13 cellular contexts compared by ENCODE assay signal in genomic region chr2:18949871-18950597, GRCh38.
DNase-seq lines count a peak whose midpoint lies in the region; ATAC-seq and TF ChIP-seq lines count a peak whose summit lies in the region.
"Had no signal": no experiment of that assay in that cellular context is flagged by ENCODE, and none has a peak within 500 bp of the region (broad histone marks: within the 10 kb centered on the region; RNA-seq: fewer than 3 reads in every experiment).

No MANE protein-coding gene starts in this region.

- peaks cover 10% of the 10 kb centered on the region for H3K9me3 Mint-ChIP-seq in nephron progenitor cell
- peaks cover 4% of the 10 kb centered on the region for H3K9me3 Mint-ChIP-seq in stimulated activated memory B cell treated with anti-CD40 and anti-IgM and Interleukin-4, amounts not matched to agents 10 μg/mL and 1 μg/mL and 100 μg/mL, for 72 hours

- peaks cover 27% of the 10 kb centered on the region for H3K4me1 Mint-ChIP-seq in nephron progenitor cell
- H3K4me1 Mint-ChIP-seq in stimulated activated memory B cell treated with anti-CD40 and anti-IgM and Interleukin-4, amounts not matched to agents 10 μg/mL and 1 μg/mL and 100 μg/mL, for 72 hours, result no peaks in the 10 kb centered on the region

- DNase-seq in AG09319 (ENCODE audit: extremely low read depth, low read depth), result peak; percentile 34
- peak; percentile 40 for DNase-seq in HT1080 (ENCODE audit: low read depth)
- DNase-seq in cardiac fibroblast (ENCODE audit: low read depth in 2 of 2), result peak; percentile 75 to 89
- no peak for DNase-seq in nephron progenitor cell
- DNase-seq: activated CD4-positive, alpha-beta T cell treated with anti-CD3 and anti-CD28 coated beads for 48 hours; activated gamma-delta T cell; NCI-H524; pancreas had no signal

- H3K4me3 Mint-ChIP-seq in nephron progenitor cell, result peak overlapping the region; percentile 3
- H3K4me3 Mint-ChIP-seq in stimulated activated memory B cell treated with anti-CD40 and anti-IgM and Interleukin-4, amounts not matched to agents 10 μg/mL and 1 μg/mL and 100 μg/mL, for 72 hours, result no peak overlapping the region

- no peaks in the 10 kb centered on the region for H3K27me3 Mint-ChIP-seq in nephron progenitor cell (ENCODE audit: low read depth, poor library complexity)
- no peaks in the 10 kb centered on the region for H3K27me3 Mint-ChIP-seq in stimulated activated memory B cell treated with anti-CD40 and anti-IgM and Interleukin-4, amounts not matched to agents 10 μg/mL and 1 μg/mL and 100 μg/mL, for 72 hours

- H3K36me3 Mint-ChIP-seq in nephron progenitor cell (ENCODE audit: low read depth), result peaks cover 3% of the 10 kb centered on the region
- peaks cover 5% of the 10 kb centered on the region for H3K36me3 Mint-ChIP-seq in stimulated activated memory B cell treated with anti-CD40 and anti-IgM and Interleukin-4, amounts not matched to agents 10 μg/mL and 1 μg/mL and 100 μg/mL, for 72 hours

- ATAC-seq in GM19452 (IDR thresholded peaks at IDR 0.05; ENCODE audit: unreplicated experiment) (no peak), HG03460 (IDR thresholded peaks at IDR 0.05; ENCODE audit: unreplicated experiment) (no peak), HG03025 (IDR thresholded peaks at IDR 0.05; ENCODE audit: low FRiP score, unreplicated experiment) (no peak)
- ATAC-seq in stimulated activated memory B cell treated with anti-CD40 and anti-IgM and Interleukin-4, amounts not matched to agents 10 μg/mL and 1 μg/mL and 100 μg/mL, for 72 hours, result no peak
- ATAC-seq: esophagus mucosa, pancreas had no signal

- no peak overlapping the region for H3K4me3 ChIP-seq in cardiac fibroblast (replicated peaks in 1 of 2; ENCODE audit: low read depth in 2 of 2, low read length in 2 of 2)
- H3K4me3 ChIP-seq: pancreas had no signal

- peak overlapping the region; percentile 86 for H3K27ac Mint-ChIP-seq in nephron progenitor cell
- H3K27ac Mint-ChIP-seq in stimulated activated memory B cell treated with anti-CD40 and anti-IgM and Interleukin-4, amounts not matched to agents 10 μg/mL and 1 μg/mL and 100 μg/mL, for 72 hours, result no peak overlapping the region

- TF ChIP-seq CTCF in AG09319 (IDR thresholded peaks at IDR 0.05; ENCODE audit: low read depth, low read length), result no peak
- TF ChIP-seq CTCF in cardiac fibroblast (IDR thresholded peaks at IDR 0.05; ENCODE audit: low read depth, low read length), result no peak
- TF ChIP-seq CTCF in nephron progenitor cell (IDR thresholded peaks at IDR 0.05), result no peak
